Comparison of ENCODE assay signal across 10 cellular contexts in the genomic region with DNA sequence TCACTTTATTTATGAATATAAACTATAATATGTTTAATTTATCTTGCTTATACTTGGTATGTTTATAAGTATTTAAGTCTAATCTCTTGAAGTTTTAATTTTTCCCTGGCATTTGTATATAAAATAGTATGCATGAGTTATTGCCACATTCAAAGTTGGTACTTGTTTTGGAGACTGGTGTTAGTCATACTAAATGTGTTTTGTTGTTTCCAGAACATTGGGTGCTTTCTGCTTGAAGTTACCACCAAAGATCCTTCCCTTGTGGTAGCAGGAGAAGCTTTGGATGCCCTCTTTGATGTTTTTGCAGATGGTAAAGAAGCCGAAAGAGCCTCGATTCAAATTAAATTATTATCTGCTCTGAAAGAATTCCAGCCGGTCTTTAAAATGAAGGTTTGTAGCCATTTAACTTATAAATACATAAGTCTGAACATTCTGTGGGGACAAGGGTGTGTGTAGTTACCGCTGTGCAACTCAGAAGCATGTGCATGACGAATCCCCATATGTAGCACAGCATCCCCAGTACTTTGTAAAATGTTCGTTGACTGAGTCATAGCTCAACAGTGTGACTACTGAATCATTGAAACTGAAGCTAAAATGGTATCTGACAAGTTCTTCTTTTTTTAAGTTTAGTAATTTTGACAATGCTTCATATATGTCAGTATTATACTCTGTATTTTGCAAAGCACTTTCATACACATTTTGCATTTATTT. TPM values are rescaled to one million over a fixed set of nuclear protein-coding genes. Genes with fewer than 3 reads are reported as not detected.
DNase-seq lines count a peak whose midpoint lies in the region; ATAC-seq lines count a peak whose summit lies in the region.
"Had no signal": no experiment of that assay in that cellular context is flagged by ENCODE, and none has a peak within 500 bp of the region (broad histone marks: within the 10 kb centered on the region; RNA-seq: fewer than 3 reads in every experiment).

No MANE protein-coding gene starts in this region.

- H3K9me3 ChIP-seq in skeletal muscle satellite cell (replicated peaks; ENCODE audit: low read length): no peaks in the 10 kb centered on the region
- H3K9me3 ChIP-seq: pancreas had no signal

- H3K4me3 ChIP-seq in skeletal muscle satellite cell (ENCODE audit: low read length): no peak overlapping the region
- H3K4me3 ChIP-seq: pancreas had no signal

- peak overlapping the region; percentile 34 for H3K27ac Mint-ChIP-seq in activated CD8-positive, alpha-beta memory T cell treated with anti-CD3 and anti-CD28 coated beads, Interleukin-2, amount 10 ng/mL, durations not matched to agents 7 days and 5 days
- peak overlapping the region; percentile 68 for H3K27ac Mint-ChIP-seq in activated T-helper 2 cell treated with anti-CD3 and anti-CD28 coated beads, Interferon-gamma antibody, Interleukin-2, Interleukin-4, amounts not matched to agents 10 μg/mL and 5 μg/mL and 100 μg/mL, durations not matched to agents 14 hours and 24 hours and 36 hours

- no peak overlapping the region for H3K4me3 Mint-ChIP-seq in activated CD8-positive, alpha-beta memory T cell treated with anti-CD3 and anti-CD28 coated beads, Interleukin-2, amount 10 ng/mL, durations not matched to agents 7 days and 5 days
- no peak overlapping the region for H3K4me3 Mint-ChIP-seq in activated T-helper 2 cell treated with anti-CD3 and anti-CD28 coated beads, Interferon-gamma antibody, Interleukin-2, Interleukin-4, amounts not matched to agents 10 μg/mL and 5 μg/mL and 100 μg/mL, durations not matched to agents 14 hours and 24 hours and 36 hours (ENCODE audit: low read depth)

- ATAC-seq in activated CD8-positive, alpha-beta memory T cell treated with anti-CD3 and anti-CD28 coated beads, Interleukin-2, amount 10 ng/mL, durations not matched to agents 7 days and 5 days: peak; percentile 49
- ATAC-seq in HG03025 (IDR thresholded peaks at IDR 0.05; ENCODE audit: low FRiP score, unreplicated experiment): peak; percentile 57
- ATAC-seq in HG03097 (IDR thresholded peaks at IDR 0.05; ENCODE audit: low FRiP score, unreplicated experiment): no peak
- no peak for ATAC-seq in HG02763 (IDR thresholded peaks at IDR 0.05; ENCODE audit: unreplicated experiment)
- ATAC-seq: pancreas had no signal

- intact Hi-C loops in activated T-helper 2 cell treated with anti-CD3 and anti-CD28 coated beads, Interferon-gamma antibody, Interleukin-2, Interleukin-4, amounts not matched to agents 10 μg/mL and 5 μg/mL and 100 μg/mL, durations not matched to agents 14 hours and 24 hours and 36 hours (cut with micrococcal nuclease): no loop called here

- no peaks in the 10 kb centered on the region for H3K9me3 Mint-ChIP-seq in activated CD8-positive, alpha-beta memory T cell treated with anti-CD3 and anti-CD28 coated beads, Interleukin-2, amount 10 ng/mL, durations not matched to agents 7 days and 5 days (ENCODE audit: low read depth)
- H3K9me3 Mint-ChIP-seq in activated T-helper 2 cell treated with anti-CD3 and anti-CD28 coated beads, Interferon-gamma antibody, Interleukin-2, Interleukin-4, amounts not matched to agents 10 μg/mL and 5 μg/mL and 100 μg/mL, durations not matched to agents 14 hours and 24 hours and 36 hours: no peaks in the 10 kb centered on the region

- peaks cover 47% of the 10 kb centered on the region for H3K36me3 ChIP-seq in skeletal muscle satellite cell (ENCODE audit: insufficient read depth, low read length)

- H3K36me3 Mint-ChIP-seq in activated CD8-positive, alpha-beta memory T cell treated with anti-CD3 and anti-CD28 coated beads, Interleukin-2, amount 10 ng/mL, durations not matched to agents 7 days and 5 days: peaks cover 36% of the 10 kb centered on the region
- peaks cover 51% of the 10 kb centered on the region for H3K36me3 Mint-ChIP-seq in activated T-helper 2 cell treated with anti-CD3 and anti-CD28 coated beads, Interferon-gamma antibody, Interleukin-2, Interleukin-4, amounts not matched to agents 10 μg/mL and 5 μg/mL and 100 μg/mL, durations not matched to agents 14 hours and 24 hours and 36 hours (ENCODE audit: low read depth)

- no peak overlapping the region for H3K9ac ChIP-seq in skeletal muscle satellite cell (ENCODE audit: low read depth, low read length)

- H3K27me3 ChIP-seq in skeletal muscle satellite cell (ENCODE audit: control insufficient read depth, insufficient read depth, low read length): no peaks in the 10 kb centered on the region
- H3K27me3 ChIP-seq: pancreas had no signal

- H3K4me1 ChIP-seq in skeletal muscle satellite cell (ENCODE audit: control insufficient read depth, insufficient read depth, low read length): peaks cover 18% of the 10 kb centered on the region
- H3K4me1 ChIP-seq: pancreas had no signal

- CTCF ChIA-PET in activated CD8-positive, alpha-beta memory T cell treated with anti-CD3 and anti-CD28 coated beads, Interleukin-2, amount 10 ng/mL, durations not matched to agents 7 days and 5 days (lab: Charles Lee): interaction anchor here (1.0 kb wide), 1 partner anchor 18 kb away, joined by 3 read pairs; no protein-coding TSS in a partner anchor

- no peak for DNase-seq in activated CD8-positive, alpha-beta memory T cell treated with anti-CD3 and anti-CD28 coated beads, Interleukin-2, amount 10 ng/mL, durations not matched to agents 7 days and 5 days
- DNase-seq in activated CD8-positive, alpha-beta memory T cell treated with anti-CD3 and anti-CD28 coated beads for 24 hours: no peak
- DNase-seq in activated T-helper 2 cell treated with anti-CD3 and anti-CD28 coated beads, Interferon-gamma antibody, Interleukin-2, Interleukin-4, amounts not matched to agents 10 μg/mL and 5 μg/mL and 100 μg/mL, durations not matched to agents 14 hours and 24 hours and 36 hours (ENCODE audit: low spot score): no peak
- no peak for DNase-seq in germinal center (ENCODE audit: low spot score)
- DNase-seq: C1 segment of cervical spinal cord, pancreas had no signal

- H3K4me1 Mint-ChIP-seq in activated CD8-positive, alpha-beta memory T cell treated with anti-CD3 and anti-CD28 coated beads, Interleukin-2, amount 10 ng/mL, durations not matched to agents 7 days and 5 days: peaks cover 9% of the 10 kb centered on the region
- peaks cover 11% of the 10 kb centered on the region for H3K4me1 Mint-ChIP-seq in activated T-helper 2 cell treated with anti-CD3 and anti-CD28 coated beads, Interferon-gamma antibody, Interleukin-2, Interleukin-4, amounts not matched to agents 10 μg/mL and 5 μg/mL and 100 μg/mL, durations not matched to agents 14 hours and 24 hours and 36 hours (ENCODE audit: low read depth)

- H3K27me3 Mint-ChIP-seq in activated CD8-positive, alpha-beta memory T cell treated with anti-CD3 and anti-CD28 coated beads, Interleukin-2, amount 10 ng/mL, durations not matched to agents 7 days and 5 days: no peaks in the 10 kb centered on the region
- no peaks in the 10 kb centered on the region for H3K27me3 Mint-ChIP-seq in activated T-helper 2 cell treated with anti-CD3 and anti-CD28 coated beads, Interferon-gamma antibody, Interleukin-2, Interleukin-4, amounts not matched to agents 10 μg/mL and 5 μg/mL and 100 μg/mL, durations not matched to agents 14 hours and 24 hours and 36 hours (ENCODE audit: low read depth)

- peak overlapping the region; percentile 33 for H3K4me2 ChIP-seq in skeletal muscle satellite cell (ENCODE audit: low read length)

RNA-seq across cellular contexts. Expression of a gene that starts 36.4 kb away (rescaled TPM):
- total RNA-seq in activated CD8-positive, alpha-beta memory T cell treated with anti-CD3 and anti-CD28 coated beads, Interleukin-2, amount 10 ng/mL, durations not matched to agents 7 days and 5 days: 10 to 100 TPM; 24.3 to 26.1 TPM
- total RNA-seq in activated T-helper 2 cell treated with anti-CD3 and anti-CD28 coated beads, Interferon-gamma antibody, Interleukin-2, Interleukin-4, amounts not matched to agents 10 μg/mL and 5 μg/mL and 100 μg/mL, durations not matched to agents 14 hours and 24 hours and 36 hours: 24.9 and 25.9 TPM in 2 replicates
- total RNA-seq in skeletal muscle satellite cell (2012; rRNA removed): 31.0 and 31.2 TPM in 2 replicates

RNA-seq across cellular contexts. Expression of a gene that starts 50.9 kb away (rescaled TPM):
- total RNA-seq in activated CD8-positive, alpha-beta memory T cell treated with anti-CD3 and anti-CD28 coated beads, Interleukin-2, amount 10 ng/mL, durations not matched to agents 7 days and 5 days: 10 to 100 TPM; 18.5 to 19.7 TPM
- total RNA-seq in activated T-helper 2 cell treated with anti-CD3 and anti-CD28 coated beads, Interferon-gamma antibody, Interleukin-2, Interleukin-4, amounts not matched to agents 10 μg/mL and 5 μg/mL and 100 μg/mL, durations not matched to agents 14 hours and 24 hours and 36 hours: 15.9 and 16.8 TPM in 2 replicates
- 9.9 and 10.7 TPM in 2 replicates for total RNA-seq in skeletal muscle satellite cell (2012; rRNA removed)

Comparison
In these comparisons a context has a peak if more than half of its experiments do, and no peak if none do; other contexts are left out.
1. ATAC-seq: peak in activated CD8-positive, alpha-beta memory T cell treated with anti-CD3 and anti-CD28 coated beads, Interleukin-2, amount 10 ng/mL, durations not matched to agents 7 days and 5 days (single experiment) and HG03025 (single experiment); none in HG03097 (single experiment) and HG02763 (single experiment).